Comparison of ENCODE assay signal across 26 cellular contexts in genomic region chr3:159149633-159150032, GRCh38.
"Had no signal": no experiment of that assay in that cellular context is flagged by ENCODE, and none has a peak within 500 bp of the region (broad histone marks: within the 10 kb centered on the region; RNA-seq: fewer than 3 reads in every experiment).

No MANE protein-coding gene starts in this region.

- H3K4me2 ChIP-seq: smooth muscle cell had no signal

- H3K27ac ChIP-seq: gastrocnemius medialis, neutrophil, parathyroid adenoma, right atrium auricular region, stomach, thyroid gland, vagina had no signal

- H3K27ac Mint-ChIP-seq: effector memory CD8-positive, alpha-beta T cell; memory B cell; mesothelial cell of epicardium; naive thymus-derived CD4-positive, alpha-beta T cell; nephron; progenitor cell of endocrine pancreas had no signal

- H3K9ac ChIP-seq: parathyroid adenoma had no signal

- H3K79me2 ChIP-seq: parathyroid adenoma had no signal

- H3K27me3 ChIP-seq: gastrocnemius medialis, neutrophil, right atrium auricular region, stomach, thyroid gland, vagina had no signal

- ATAC-seq: effector memory CD8-positive, alpha-beta T cell; gastrocnemius medialis; left lobe of liver; mucosa of descending colon; naive thymus-derived CD4-positive, alpha-beta T cell; sciatic nerve had no signal

- H3K4me3 ChIP-seq: gastrocnemius medialis, lung, mucosa of descending colon, right atrium auricular region, smooth muscle cell, stomach, thyroid gland, vagina had no signal

- H3K27me3 Mint-ChIP-seq: effector memory CD8-positive, alpha-beta T cell; memory B cell; naive thymus-derived CD4-positive, alpha-beta T cell had no signal

- DNase-seq: cortex of kidney; effector memory CD8-positive, alpha-beta T cell; gastrocnemius medialis; kidney; mucosa of descending colon; naive thymus-derived CD4-positive, alpha-beta T cell; stimulated activated CD4-positive, alpha-beta T cell treated with anti-CD3 and anti-CD28 coated beads, Interleukin-12 subunit alpha, Interleukin-12 subunit beta, amount 100 ng/mL, for 4 hours; stimulated activated CD4-positive, alpha-beta T cell treated with anti-CD3 and anti-CD28 coated beads, Interleukin-1b, Interleukin-23, amount 100 ng/mL, for 48 hours; stimulated activated CD4-positive, alpha-beta T cell treated with anti-CD3 and anti-CD28 coated beads, Interleukin-4, amount 100 ng/mL, for 1 hour; stimulated activated CD8-positive, alpha-beta memory T cell treated with anti-CD3 and anti-CD28 coated beads, Interleukin-4, amount 100 ng/mL, for 48 hours; stimulated activated naive CD4-positive, alpha-beta T cell treated with Interleukin-2 at 50 U/mL for 16 hours; stomach; thyroid gland; trophoblast cell had no signal

- H2AFZ ChIP-seq: parathyroid adenoma had no signal

- H3K36me3 ChIP-seq: gastrocnemius medialis, neutrophil, right atrium auricular region, stomach, thyroid gland, vagina had no signal

- H3K4me1 Mint-ChIP-seq: memory B cell; mesothelial cell of epicardium; naive thymus-derived CD4-positive, alpha-beta T cell; nephron had no signal

- H3K36me3 Mint-ChIP-seq: memory B cell; mesothelial cell of epicardium; naive thymus-derived CD4-positive, alpha-beta T cell had no signal

- H3K9me3 ChIP-seq: gastrocnemius medialis, mucosa of descending colon, neutrophil, right atrium auricular region, stomach, thyroid gland, vagina had no signal

- H3K4me3 Mint-ChIP-seq: effector memory CD8-positive, alpha-beta T cell; memory B cell; mesothelial cell of epicardium; naive thymus-derived CD4-positive, alpha-beta T cell; nephron had no signal

- H3K4me1 ChIP-seq: gastrocnemius medialis, parathyroid adenoma, right atrium auricular region, stomach, thyroid gland, vagina had no signal

- H3K9me3 Mint-ChIP-seq: effector memory CD8-positive, alpha-beta T cell; memory B cell; mesothelial cell of epicardium; nephron had no signal
